In the genomic region with DNA sequence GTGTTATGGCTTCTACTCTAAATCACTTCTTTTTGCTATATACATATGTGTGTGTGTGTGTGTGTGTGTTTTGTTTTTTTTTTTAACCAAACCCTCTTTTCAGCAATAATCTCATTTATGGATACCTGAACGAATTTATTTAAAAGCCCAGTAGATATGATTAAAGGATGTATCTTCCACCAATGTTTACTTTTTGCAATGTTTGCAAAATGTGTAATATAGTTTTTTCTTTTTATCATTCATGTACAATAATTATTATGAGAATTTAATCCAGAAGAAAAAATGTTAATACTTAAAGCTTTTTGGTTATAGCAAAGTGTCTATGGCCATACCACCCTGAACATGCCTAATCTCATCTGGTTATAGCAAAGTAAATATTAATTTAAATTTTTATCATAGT, we compare ENCODE assay signal across 28 cellular contexts. TPM values are rescaled to one million over a fixed set of nuclear protein-coding genes. Genes with fewer than 3 reads are reported as not detected.
DNase-seq lines count a peak whose midpoint lies in the region; ATAC-seq and TF ChIP-seq lines count a peak whose summit lies in the region.
"Had no signal": no experiment of that assay in that cellular context is flagged by ENCODE, and none has a peak within 500 bp of the region (broad histone marks: within the 10 kb centered on the region; RNA-seq: fewer than 3 reads in every experiment).

No MANE protein-coding gene starts in this region.

- H3K9me3 ChIP-seq in CD4-positive, alpha-beta memory T cell (ENCODE audit: control insufficient read depth in 1 of 2, low read length in 2 of 2): no peaks in the 10 kb centered on the region
- no peaks in the 10 kb centered on the region for H3K9me3 ChIP-seq in BE2C
- H3K9me3 ChIP-seq: Peyer's patch, SJCRH30, tibial artery had no signal

- H3K27ac Mint-ChIP-seq in CD4-positive, alpha-beta memory T cell: peak overlapping the region in 6 of 7 donors; percentile 73 to 93 (median 87)
- no peak overlapping the region for H3K27ac Mint-ChIP-seq in activated T-helper 17 cell treated with anti-CD3 and anti-CD28 coated beads, Interleukin-2, amount 50 U/mL, for 72 hours
- no peak overlapping the region for H3K27ac Mint-ChIP-seq in natural killer cell treated with Interleukin-12 subunit alpha and Interleukin-12 subunit beta and Interleukin-15 and Interleukin-18, amount 100 ng/mL, for 72 hours

- no peaks in the 10 kb centered on the region for H3K27me3 Mint-ChIP-seq in activated T-cell treated with anti-CD3 and anti-CD28 coated beads, Interleukin-2, amount 50 U/mL, for 4 hours (ENCODE audit: low read depth)
- H3K27me3 Mint-ChIP-seq in CD4-positive, alpha-beta memory T cell: no peaks in the 10 kb centered on the region
- no peaks in the 10 kb centered on the region for H3K27me3 Mint-ChIP-seq in activated T-helper 17 cell treated with anti-CD3 and anti-CD28 coated beads, Interleukin-2, amount 50 U/mL, for 72 hours
- no peaks in the 10 kb centered on the region for H3K27me3 Mint-ChIP-seq in natural killer cell treated with Interleukin-12 subunit alpha and Interleukin-12 subunit beta and Interleukin-15 and Interleukin-18, amount 100 ng/mL, for 72 hours

- POLR2A ChIA-PET in CD4-positive, alpha-beta memory T cell (lab: Charles Lee; ENCODE audit: partially characterized antibody): interaction anchor here (2.5 to 3.9 kb wide), 3 partner anchors 116 to 141 kb away, joined by 11 to 36 read pairs (median 32); no protein-coding TSS in a partner anchor

- no peak overlapping the region for H3K4me3 ChIP-seq in CD4-positive, alpha-beta memory T cell (ENCODE audit: low read length in 2 of 2)
- no peak overlapping the region for H3K4me3 ChIP-seq in BE2C (ENCODE audit: low read depth, low read length)

- no peak for TF ChIP-seq CTCF in BE2C (IDR thresholded peaks at IDR 0.05; ENCODE audit: low read depth, low read length)

- peak overlapping the region; percentile 39 for H3K4me3 Mint-ChIP-seq in activated T-cell treated with anti-CD3 and anti-CD28 coated beads, Interleukin-2, amount 50 U/mL, for 4 hours
- H3K4me3 Mint-ChIP-seq in CD4-positive, alpha-beta memory T cell: peak overlapping the region in 6 of 8 donors; percentile 26 to 71 (median 48)
- peak overlapping the region; percentile 93 for H3K4me3 Mint-ChIP-seq in activated T-helper 17 cell treated with anti-CD3 and anti-CD28 coated beads, Interleukin-2, amount 50 U/mL, for 72 hours
- H3K4me3 Mint-ChIP-seq in natural killer cell treated with Interleukin-12 subunit alpha and Interleukin-12 subunit beta and Interleukin-15 and Interleukin-18, amount 100 ng/mL, for 72 hours: peak overlapping the region; percentile 38

- H3K27ac ChIP-seq in CD4-positive, alpha-beta memory T cell (ENCODE audit: low read depth, low read length): no peak overlapping the region
- H3K27ac ChIP-seq: cardiac muscle cell, SJCRH30 had no signal

- H3K36me3 Mint-ChIP-seq in activated T-cell treated with anti-CD3 and anti-CD28 coated beads, Interleukin-2, amount 50 U/mL, for 4 hours (ENCODE audit: insufficient read depth): no peaks in the 10 kb centered on the region
- peaks cover 0 to 10% of the 10 kb centered on the region in 2 donors for H3K36me3 Mint-ChIP-seq in CD4-positive, alpha-beta memory T cell
- H3K36me3 Mint-ChIP-seq in activated T-helper 17 cell treated with anti-CD3 and anti-CD28 coated beads, Interleukin-2, amount 50 U/mL, for 72 hours (ENCODE audit: low read depth): peaks cover 24% of the 10 kb centered on the region
- H3K36me3 Mint-ChIP-seq in natural killer cell treated with Interleukin-12 subunit alpha and Interleukin-12 subunit beta and Interleukin-15 and Interleukin-18, amount 100 ng/mL, for 72 hours: no peaks in the 10 kb centered on the region

- no peaks in the 10 kb centered on the region for H3K9me3 Mint-ChIP-seq in activated T-cell treated with anti-CD3 and anti-CD28 coated beads, Interleukin-2, amount 50 U/mL, for 4 hours
- H3K9me3 Mint-ChIP-seq in CD4-positive, alpha-beta memory T cell: peaks cover 0 to 5% (median 0%) of the 10 kb centered on the region in 8 donors
- no peaks in the 10 kb centered on the region for H3K9me3 Mint-ChIP-seq in activated T-helper 17 cell treated with anti-CD3 and anti-CD28 coated beads, Interleukin-2, amount 50 U/mL, for 72 hours
- H3K9me3 Mint-ChIP-seq in natural killer cell treated with Interleukin-12 subunit alpha and Interleukin-12 subunit beta and Interleukin-15 and Interleukin-18, amount 100 ng/mL, for 72 hours: no peaks in the 10 kb centered on the region

- no peaks in the 10 kb centered on the region for H3K27me3 ChIP-seq in CD4-positive, alpha-beta memory T cell (ENCODE audit: insufficient read depth, low read length)
- no peaks in the 10 kb centered on the region for H3K27me3 ChIP-seq in BE2C
- H3K27me3 ChIP-seq: cardiac muscle cell, gastroesophageal sphincter, Peyer's patch, SJCRH30, tibial artery had no signal

- H3K4me1 Mint-ChIP-seq in activated T-cell treated with anti-CD3 and anti-CD28 coated beads, Interleukin-2, amount 50 U/mL, for 4 hours (ENCODE audit: low read depth): peaks cover 38% of the 10 kb centered on the region
- H3K4me1 Mint-ChIP-seq in CD4-positive, alpha-beta memory T cell: peaks cover 21 to 44% (median 32%) of the 10 kb centered on the region in 4 donors
- H3K4me1 Mint-ChIP-seq in activated T-helper 17 cell treated with anti-CD3 and anti-CD28 coated beads, Interleukin-2, amount 50 U/mL, for 72 hours: no peaks in the 10 kb centered on the region
- H3K4me1 Mint-ChIP-seq in natural killer cell treated with Interleukin-12 subunit alpha and Interleukin-12 subunit beta and Interleukin-15 and Interleukin-18, amount 100 ng/mL, for 72 hours (ENCODE audit: low read depth in 2 of 2): peaks cover 30 to 36% of the 10 kb centered on the region in 2 donors

- no peaks in the 10 kb centered on the region for H3K36me3 ChIP-seq in CD4-positive, alpha-beta memory T cell (ENCODE audit: insufficient read depth, low read length)
- H3K36me3 ChIP-seq in BE2C: no peaks in the 10 kb centered on the region
- H3K36me3 ChIP-seq: cardiac muscle cell, gastroesophageal sphincter, Peyer's patch, SJCRH30, tibial artery had no signal

- intact Hi-C loops in CD4-positive, alpha-beta memory T cell (cut with micrococcal nuclease): no loop called here

- CTCF ChIA-PET in CD4-positive, alpha-beta memory T cell (lab: Charles Lee; ENCODE audit: partially characterized antibody): interaction anchor here (1.2 to 12.7 kb wide), 7 partner anchors 11 to 304 kb away, joined by 3 to 422 read pairs (median 46); no protein-coding TSS in a partner anchor

- DNase-seq in activated T-cell treated with anti-CD3 and anti-CD28 coated beads, Interleukin-2, amount 50 U/mL, for 4 hours: no peak
- no peak for DNase-seq in activated T-cell treated with anti-CD3 and anti-CD28 coated beads for 4 hours
- DNase-seq in CD4-positive, alpha-beta memory T cell: no peak
- no peak for DNase-seq in natural killer cell treated with Interleukin-12 subunit alpha and Interleukin-12 subunit beta and Interleukin-15 and Interleukin-18, amount 100 ng/mL, for 72 hours (ENCODE audit: low spot score)
- DNase-seq in BE2C: no peak
- DNase-seq: activated CD4-positive, CD25-positive, alpha-beta regulatory T cell treated with anti-CD3 and anti-CD28 coated beads, Interleukin-2, amount 50 U/mL, for 72 hours; activated naive CD4-positive, alpha-beta T cell treated with Interleukin-2 at 50 U/mL for 16 hours; AML-193; aorta; Calu3; dermis blood vessel endothelial cell; DMS79 treated with DMSO at 0.1 percent for 48 hours; hippocampal formation; mesenchymal stem cell; NCI-H2029; NCI-H69; SJCRH30; small intestine had no signal

- no peak for ATAC-seq in activated T-cell treated with anti-CD3 and anti-CD28 coated beads, Interleukin-2, amount 50 U/mL, for 4 hours
- ATAC-seq in activated T-helper 17 cell treated with anti-CD3 and anti-CD28 coated beads, Interleukin-2, amount 50 U/mL, for 72 hours (replicated peaks): no peak
- ATAC-seq in natural killer cell treated with Interleukin-12 subunit alpha and Interleukin-12 subunit beta and Interleukin-15 and Interleukin-18, amount 100 ng/mL, for 72 hours: no peak
- no peak for ATAC-seq in HG02571 (IDR thresholded peaks at IDR 0.05; ENCODE audit: unreplicated experiment)
- no peak for ATAC-seq in HG02678 (IDR thresholded peaks at IDR 0.05; ENCODE audit: unreplicated experiment)
- ATAC-seq: gastroesophageal sphincter had no signal

- H3K4me1 ChIP-seq in CD4-positive, alpha-beta memory T cell (ENCODE audit: insufficient read depth, low read length): peaks cover 25% of the 10 kb centered on the region
- H3K4me1 ChIP-seq in BE2C: no peaks in the 10 kb centered on the region

RNA-seq across cellular contexts. Expression of a gene that starts 1.6 kb away (rescaled TPM):
- total RNA-seq in activated T-cell treated with anti-CD3 and anti-CD28 coated beads, Interleukin-2, amount 50 U/mL, for 4 hours: 100 to 1,000 TPM; 157 to 165 (median 164) TPM
- total RNA-seq in CD4-positive, alpha-beta memory T cell: 100 to 1,000 TPM; 145 to 153 TPM
- polyA plus RNA-seq in CD4-positive, alpha-beta memory T cell: 100 to 1,000 TPM; 123 to 138 TPM
- total RNA-seq in activated T-helper 17 cell treated with anti-CD3 and anti-CD28 coated beads, Interleukin-2, amount 50 U/mL, for 72 hours: 100 to 1,000 TPM; 141 to 217 TPM
- 100 to 1,000 TPM; 152 to 215 TPM for total RNA-seq in natural killer cell treated with Interleukin-12 subunit alpha and Interleukin-12 subunit beta and Interleukin-15 and Interleukin-18, amount 100 ng/mL, for 72 hours
- 30.1 TPM for polyA plus RNA-seq in BE2C (2012; ENCODE audit: insufficient read depth, insufficient read length, low read depth)

RNA-seq across cellular contexts. Expression of a gene that starts 37.4 kb away (rescaled TPM):
- not detected for total RNA-seq in activated T-cell treated with anti-CD3 and anti-CD28 coated beads, Interleukin-2, amount 50 U/mL, for 4 hours
- total RNA-seq in CD4-positive, alpha-beta memory T cell: not detected
- not detected for polyA plus RNA-seq in CD4-positive, alpha-beta memory T cell
- not detected for total RNA-seq in activated T-helper 17 cell treated with anti-CD3 and anti-CD28 coated beads, Interleukin-2, amount 50 U/mL, for 72 hours
- total RNA-seq in natural killer cell treated with Interleukin-12 subunit alpha and Interleukin-12 subunit beta and Interleukin-15 and Interleukin-18, amount 100 ng/mL, for 72 hours: not detected
- polyA plus RNA-seq in BE2C (2012; ENCODE audit: insufficient read depth, insufficient read length, low read depth): not detected
- total RNA-seq: aorta, Calu3, cardiac muscle cell, dermis blood vessel endothelial cell, M059J, renal cortical epithelial cell, SJCRH30 had no signal
- polyA plus RNA-seq: cardiac muscle cell had no signal

RNA-seq across cellular contexts. Expression of a gene that starts 39.8 kb away (rescaled TPM):
- total RNA-seq in activated T-cell treated with anti-CD3 and anti-CD28 coated beads, Interleukin-2, amount 50 U/mL, for 4 hours: under 1 TPM; 0.15 to 0.49 (median 0.40) TPM
- not detected for total RNA-seq in CD4-positive, alpha-beta memory T cell
- not detected for polyA plus RNA-seq in CD4-positive, alpha-beta memory T cell
- total RNA-seq in activated T-helper 17 cell treated with anti-CD3 and anti-CD28 coated beads, Interleukin-2, amount 50 U/mL, for 72 hours: under 1 TPM in 1 of 2 donors, not detected in 1; 0.26 TPM
- under 1 TPM in 1 of 2 donors, not detected in 1; 0.57 TPM for total RNA-seq in natural killer cell treated with Interleukin-12 subunit alpha and Interleukin-12 subunit beta and Interleukin-15 and Interleukin-18, amount 100 ng/mL, for 72 hours
- not detected for polyA plus RNA-seq in BE2C (2012; ENCODE audit: insufficient read depth, insufficient read length, low read depth)
- total RNA-seq: Calu3, cardiac muscle cell, dermis blood vessel endothelial cell, M059J, omental fat pad, SJCRH30 had no signal
- polyA plus RNA-seq: cardiac muscle cell had no signal

Comparison
In these comparisons a context has a peak if more than half of its experiments do, and no peak if none do; other contexts are left out.
1. H3K4me3 Mint-ChIP-seq: peak in every context shown above with its lines; median percentile 93 in activated T-helper 17 cell treated with anti-CD3 and anti-CD28 coated beads, Interleukin-2, amount 50 U/mL, for 72 hours; 48 in CD4-positive, alpha-beta memory T cell; 39 in activated T-cell treated with anti-CD3 and anti-CD28 coated beads, Interleukin-2, amount 50 U/mL, for 4 hours; 38 in natural killer cell treated with Interleukin-12 subunit alpha and Interleukin-12 subunit beta and Interleukin-15 and Interleukin-18, amount 100 ng/mL, for 72 hours.
2. H3K27ac Mint-ChIP-seq: peak in CD4-positive, alpha-beta memory T cell (6 of 7); none in activated T-helper 17 cell treated with anti-CD3 and anti-CD28 coated beads, Interleukin-2, amount 50 U/mL, for 72 hours (single experiment) and natural killer cell treated with Interleukin-12 subunit alpha and Interleukin-12 subunit beta and Interleukin-15 and Interleukin-18, amount 100 ng/mL, for 72 hours (0 of 2).